In the genomic region with DNA sequence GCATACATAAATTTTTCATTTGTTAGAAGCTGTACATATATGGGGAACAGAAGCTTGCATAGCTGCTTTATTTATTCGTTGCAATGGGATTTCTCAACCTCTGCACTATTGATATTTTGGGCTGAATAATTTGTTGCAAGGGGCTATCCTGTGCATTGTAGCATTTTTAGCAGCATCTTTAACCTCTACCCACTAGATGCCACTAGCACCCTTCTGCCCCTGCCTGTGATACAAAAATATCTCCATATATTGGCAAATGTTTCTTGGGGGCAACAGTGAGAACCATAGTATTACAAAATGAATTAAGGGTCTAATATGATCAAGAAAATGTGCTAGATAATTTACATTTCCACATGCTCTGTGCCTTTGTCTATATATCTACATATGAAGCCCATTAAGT, we compare ENCODE assay signal across 1 cellular context.
TF ChIP-seq lines count a peak whose summit lies in the region.

No MANE protein-coding gene starts in this region.

TF ChIP-seq in IMR-90, 13 proteins besides CTCF, POLR2A, EP300 and RAD21 (continued from another document):
- TF ChIP-seq MAFK (IDR thresholded peaks at IDR 0.05; ENCODE audit: low read depth, low read length) (no peak), RFX5 (IDR thresholded peaks at IDR 0.05; ENCODE audit: low read depth, low read length) (no peak)
